In genomic region chr4:98586634-98587354, GRCh38 we compare ENCODE assay signal across 1 cellular context.
TF ChIP-seq lines count a peak whose summit lies in the region.

No MANE protein-coding gene starts in this region.

TF ChIP-seq in H1, 55 proteins besides CTCF, POLR2A, EP300 and RAD21 (continued from another document):
- TF ChIP-seq TEAD4 (IDR thresholded peaks at IDR 0.05; ENCODE audit: low read depth, low read length) (no peak), RXRA (IDR thresholded peaks at IDR 0.05; ENCODE audit: insufficient read depth, low read depth, low read length) (no peak)
